Comparison of ENCODE assay signal across 10 cellular contexts in genomic region chrX:30593435-30594200, GRCh38. TPM values are rescaled to one million over a fixed set of nuclear protein-coding genes. Genes with fewer than 3 reads are reported as not detected.
DNase-seq lines count a peak whose midpoint lies in the region; ATAC-seq and TF ChIP-seq lines count a peak whose summit lies in the region.
"Had no signal": no experiment of that assay in that cellular context is flagged by ENCODE, and none has a peak within 500 bp of the region (broad histone marks: within the 10 kb centered on the region; RNA-seq: fewer than 3 reads in every experiment).

No MANE protein-coding gene starts in this region.

- H3K4me3 Mint-ChIP-seq in CD4-positive, alpha-beta T cell = no peak overlapping the region
- H3K4me3 Mint-ChIP-seq in activated CD8-positive, alpha-beta T cell treated with anti-CD3 and anti-CD28 coated beads, Interleukin-2, amount 10 ng/mL, durations not matched to agents 7 days and 5 days = no peak overlapping the region

- no peaks in the 10 kb centered on the region for H3K9me3 ChIP-seq in CD4-positive, alpha-beta T cell (ENCODE audit: control insufficient read depth, low read length)

- H3K4me1 Mint-ChIP-seq in CD4-positive, alpha-beta T cell (ENCODE audit: low read depth) = peaks cover 12% of the 10 kb centered on the region
- peaks cover 17% of the 10 kb centered on the region for H3K4me1 Mint-ChIP-seq in activated CD8-positive, alpha-beta T cell treated with anti-CD3 and anti-CD28 coated beads, Interleukin-2, amount 10 ng/mL, durations not matched to agents 7 days and 5 days (ENCODE audit: low read depth)

- no peaks in the 10 kb centered on the region for H3K36me3 Mint-ChIP-seq in CD4-positive, alpha-beta T cell (ENCODE audit: low read depth)
- no peaks in the 10 kb centered on the region for H3K36me3 Mint-ChIP-seq in activated CD8-positive, alpha-beta T cell treated with anti-CD3 and anti-CD28 coated beads, Interleukin-2, amount 10 ng/mL, durations not matched to agents 7 days and 5 days (ENCODE audit: low read depth)

- DNase-seq in CD4-positive, alpha-beta T cell = peak in 8 of 10 experiments; percentile 1 to 24 (median 7)
- DNase-seq in activated CD8-positive, alpha-beta T cell treated with anti-CD3 and anti-CD28 coated beads, Interleukin-2, amount 10 ng/mL, durations not matched to agents 7 days and 5 days = peak; percentile 34
- no peak for DNase-seq in NCI-H524 (lab: John Stamatoyannopoulos, UW)
- DNase-seq in NCI-H1092 (lab: John Stamatoyannopoulos, UW) = no peak
- DNase-seq in EL = no peak
- DNase-seq: KG1 had no signal

- no peaks in the 10 kb centered on the region for H3K9me3 Mint-ChIP-seq in CD4-positive, alpha-beta T cell
- H3K9me3 Mint-ChIP-seq in activated CD8-positive, alpha-beta T cell treated with anti-CD3 and anti-CD28 coated beads, Interleukin-2, amount 10 ng/mL, durations not matched to agents 7 days and 5 days (ENCODE audit: insufficient read depth) = no peaks in the 10 kb centered on the region

- ATAC-seq in CD4-positive, alpha-beta T cell (ENCODE audit: poor library complexity) = no peak
- peak; percentile 63 for ATAC-seq in GM19324 (IDR thresholded peaks at IDR 0.05; ENCODE audit: low FRiP score, unreplicated experiment)
- ATAC-seq in HG03175 (IDR thresholded peaks at IDR 0.05; ENCODE audit: unreplicated experiment) = peak; percentile 44
- no peak for ATAC-seq in activated CD8-positive, alpha-beta T cell treated with anti-CD3 and anti-CD28 coated beads, Interleukin-2, amount 10 ng/mL, durations not matched to agents 7 days and 5 days
- ATAC-seq in HG03025 (IDR thresholded peaks at IDR 0.05; ENCODE audit: low FRiP score, unreplicated experiment) = no peak
- ATAC-seq: esophagus mucosa had no signal

- CTCF ChIA-PET in CD4-positive, alpha-beta T cell (lab: Charles Lee) = interaction anchor here (1.3 kb wide), 1 partner anchor 15 kb away, joined by 3 read pairs; no protein-coding TSS in a partner anchor
- CTCF ChIA-PET in activated CD8-positive, alpha-beta T cell treated with anti-CD3 and anti-CD28 coated beads, Interleukin-2, amount 10 ng/mL, durations not matched to agents 7 days and 5 days (lab: Charles Lee) = interaction anchor here (1.3 to 3.0 kb wide), 5 partner anchors 17 to 24 kb away, joined by 4 to 16 read pairs (median 5); no protein-coding TSS in a partner anchor

- peak; percentile 28 for TF ChIP-seq CTCF in CD4-positive, alpha-beta T cell (IDR thresholded peaks at IDR 0.05)

- POLR2A ChIA-PET in CD4-positive, alpha-beta T cell (lab: Charles Lee) = no interaction called here
- POLR2A ChIA-PET in activated CD8-positive, alpha-beta T cell treated with anti-CD3 and anti-CD28 coated beads, Interleukin-2, amount 10 ng/mL, durations not matched to agents 7 days and 5 days (lab: Charles Lee) = no interaction called here

- intact Hi-C loops in CD4-positive, alpha-beta T cell (cut with DNase I, micrococcal nuclease) = no loop called here

- H3K27me3 Mint-ChIP-seq in CD4-positive, alpha-beta T cell = no peaks in the 10 kb centered on the region
- H3K27me3 Mint-ChIP-seq in activated CD8-positive, alpha-beta T cell treated with anti-CD3 and anti-CD28 coated beads, Interleukin-2, amount 10 ng/mL, durations not matched to agents 7 days and 5 days (ENCODE audit: low read depth) = no peaks in the 10 kb centered on the region

- H3K27ac ChIP-seq in CD4-positive, alpha-beta T cell (ENCODE audit: low read depth, low read length) = no peak overlapping the region

- H3K27ac Mint-ChIP-seq in CD4-positive, alpha-beta T cell = no peak overlapping the region
- no peak overlapping the region for H3K27ac Mint-ChIP-seq in activated CD8-positive, alpha-beta T cell treated with anti-CD3 and anti-CD28 coated beads, Interleukin-2, amount 10 ng/mL, durations not matched to agents 7 days and 5 days

- no peaks in the 10 kb centered on the region for H3K27me3 ChIP-seq in CD4-positive, alpha-beta T cell (ENCODE audit: control insufficient read depth, insufficient read depth, low read length)

RNA-seq across cellular contexts. Expression of gene TASL, which starts 16.1 kb away (rescaled TPM):
- under 1 TPM; 0.41 to 0.75 TPM for total RNA-seq in CD4-positive, alpha-beta T cell
- total RNA-seq in activated CD8-positive, alpha-beta T cell treated with anti-CD3 and anti-CD28 coated beads, Interleukin-2, amount 10 ng/mL, durations not matched to agents 7 days and 5 days = 1 to 10 TPM; 3.0 to 3.1 TPM

RNA-seq across cellular contexts. Expression of gene GK, which starts 59.6 kb away (rescaled TPM):
- 1 to 10 TPM; 1.4 to 1.9 TPM for total RNA-seq in CD4-positive, alpha-beta T cell
- total RNA-seq in activated CD8-positive, alpha-beta T cell treated with anti-CD3 and anti-CD28 coated beads, Interleukin-2, amount 10 ng/mL, durations not matched to agents 7 days and 5 days = 10 to 100 TPM; 10.7 to 12.0 TPM

Comparison
In these comparisons a context has a peak if more than half of its experiments do, and no peak if none do; other contexts are left out.
1. ATAC-seq: peak in GM19324 (single experiment) and HG03175 (single experiment); none in CD4-positive, alpha-beta T cell (single experiment), activated CD8-positive, alpha-beta T cell treated with anti-CD3 and anti-CD28 coated beads, Interleukin-2, amount 10 ng/mL, durations not matched to agents 7 days and 5 days (single experiment) and HG03025 (single experiment).
2. DNase-seq: peak in CD4-positive, alpha-beta T cell (8 of 10) and activated CD8-positive, alpha-beta T cell treated with anti-CD3 and anti-CD28 coated beads, Interleukin-2, amount 10 ng/mL, durations not matched to agents 7 days and 5 days (single experiment); none in NCI-H524 (0 of 2), NCI-H1092 (single experiment) and EL (single experiment).
3. RNA of gene GK, which starts 59.6 kb away (total RNA-seq): 10.7 to 12.0 TPM in activated CD8-positive, alpha-beta T cell treated with anti-CD3 and anti-CD28 coated beads, Interleukin-2, amount 10 ng/mL, durations not matched to agents 7 days and 5 days; 1.4 to 1.9 TPM in CD4-positive, alpha-beta T cell; every median in the first group is over 4 times any median in the second.